16 cellular contexts compared by ENCODE assay signal in genomic region chr7:148492157-148492860, GRCh38.
"Had no signal": no experiment of that assay in that cellular context is flagged by ENCODE, and none has a peak within 500 bp of the region (broad histone marks: within the 10 kb centered on the region; RNA-seq: fewer than 3 reads in every experiment).

No MANE protein-coding gene starts in this region.

- ATAC-seq: activated naive CD8-positive, alpha-beta T cell treated with anti-CD3 and anti-CD28 coated beads, Interleukin-2, amount 50 U/mL, for 24 hours; heart left ventricle; psoas muscle; sciatic nerve had no signal

- H3K9me3 ChIP-seq: psoas muscle had no signal

- H3K4me1 ChIP-seq: esophagus squamous epithelium, heart left ventricle, psoas muscle had no signal

- H3K4me3 ChIP-seq: esophagus squamous epithelium, heart left ventricle, psoas muscle had no signal

- DNase-seq: activated CD4-positive, alpha-beta memory T cell treated with anti-CD3 and anti-CD28 coated beads, Interleukin-2, amount 10 ng/mL, durations not matched to agents 7 days and 5 days; activated naive CD4-positive, alpha-beta T cell; activated naive CD8-positive, alpha-beta T cell treated with anti-CD3 and anti-CD28 coated beads, Interleukin-2, amount 50 U/mL, for 24 hours; cerebellar nuclear complex; endodermal cell; esophagus squamous epithelium; foreskin melanocyte; heart left ventricle; kidney; psoas muscle; stimulated activated CD4-positive, alpha-beta T cell treated with anti-CD3 and anti-CD28 coated beads, Interleukin-2, amount 100 ng/mL, for 24 hours; stimulated activated naive CD4-positive, alpha-beta T cell; substantia nigra had no signal

- H3K4me1 Mint-ChIP-seq: activated CD4-positive, alpha-beta memory T cell treated with anti-CD3 and anti-CD28 coated beads, Interleukin-2, amount 10 ng/mL, durations not matched to agents 7 days and 5 days; activated naive CD8-positive, alpha-beta T cell treated with anti-CD3 and anti-CD28 coated beads, Interleukin-2, amount 50 U/mL, for 24 hours; endodermal cell had no signal

- H3K27ac Mint-ChIP-seq: activated CD4-positive, alpha-beta memory T cell treated with anti-CD3 and anti-CD28 coated beads, Interleukin-2, amount 10 ng/mL, durations not matched to agents 7 days and 5 days; activated naive CD8-positive, alpha-beta T cell treated with anti-CD3 and anti-CD28 coated beads, Interleukin-2, amount 50 U/mL, for 24 hours; activated T-helper 1 cell treated with anti-CD3 and anti-CD28 coated beads, Interleukin-12 subunit alpha, Interleukin-12 subunit beta, Interleukin-2, Interleukin-4 antibody, amounts not matched to agents 30 ng/mL and 10 ng/mL and 1 ng/mL, durations not matched to agents 14 hours and 24 hours and 36 hours; endodermal cell had no signal

- H3K27ac ChIP-seq: esophagus squamous epithelium, heart left ventricle, psoas muscle, VCaP had no signal

- H3K36me3 ChIP-seq: esophagus squamous epithelium, heart left ventricle had no signal

- H3K9me3 Mint-ChIP-seq: activated CD4-positive, alpha-beta memory T cell treated with anti-CD3 and anti-CD28 coated beads, Interleukin-2, amount 10 ng/mL, durations not matched to agents 7 days and 5 days; activated T-helper 1 cell treated with anti-CD3 and anti-CD28 coated beads, Interleukin-12 subunit alpha, Interleukin-12 subunit beta, Interleukin-2, Interleukin-4 antibody, amounts not matched to agents 30 ng/mL and 10 ng/mL and 1 ng/mL, durations not matched to agents 14 hours and 24 hours and 36 hours had no signal

- H3K4me3 Mint-ChIP-seq: activated CD4-positive, alpha-beta memory T cell treated with anti-CD3 and anti-CD28 coated beads, Interleukin-2, amount 10 ng/mL, durations not matched to agents 7 days and 5 days; activated naive CD8-positive, alpha-beta T cell treated with anti-CD3 and anti-CD28 coated beads, Interleukin-2, amount 50 U/mL, for 24 hours; activated T-helper 1 cell treated with anti-CD3 and anti-CD28 coated beads, Interleukin-12 subunit alpha, Interleukin-12 subunit beta, Interleukin-2, Interleukin-4 antibody, amounts not matched to agents 30 ng/mL and 10 ng/mL and 1 ng/mL, durations not matched to agents 14 hours and 24 hours and 36 hours; endodermal cell had no signal
